Comparison of ENCODE assay signal across 20 cellular contexts in the genomic region with DNA sequence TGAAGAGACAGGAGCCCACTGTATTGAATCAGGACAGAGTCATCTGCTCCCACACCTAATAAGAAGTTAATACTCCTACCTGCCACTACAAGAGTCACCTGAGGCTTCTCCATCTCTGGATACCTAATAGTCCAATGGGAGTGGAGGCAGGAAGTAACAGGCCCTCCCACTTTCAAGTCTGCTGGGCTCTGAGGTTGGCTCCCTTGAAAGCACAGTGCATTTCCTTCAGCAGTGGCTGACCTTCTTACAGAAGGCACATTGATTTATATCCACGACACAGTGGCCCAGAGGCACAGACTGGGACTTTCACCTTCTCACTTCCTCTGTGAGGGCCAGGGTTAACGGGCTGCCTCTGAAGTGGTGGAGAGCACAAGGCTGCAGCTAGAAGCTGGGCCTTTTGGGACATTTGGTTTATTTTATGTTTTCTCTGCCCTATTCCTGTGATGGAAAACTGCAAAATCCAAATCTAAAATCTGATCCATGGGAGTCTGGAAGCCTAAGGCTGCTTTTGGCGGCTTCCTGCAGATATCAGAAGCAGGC.
A peak's percentile ranks its signal among the peaks of the same experiment; 100 is the strongest.
DNase-seq lines count a peak whose midpoint lies in the region; ATAC-seq lines count a peak whose summit lies in the region.
"Had no signal": no experiment of that assay in that cellular context is flagged by ENCODE, and none has a peak within 500 bp of the region (broad histone marks: within the 10 kb centered on the region; RNA-seq: fewer than 3 reads in every experiment).

No MANE protein-coding gene starts in this region.

- DNase-seq in foreskin melanocyte (peak; percentile 38), ecto neural progenitor cell (ENCODE audit: low spot score) (no peak), GM03348 (ENCODE audit: low spot score) (no peak), epidermal melanocyte (ENCODE audit: insufficient read length, low spot score) (no peak)
- no peak for DNase-seq in activated CD4-positive, alpha-beta T cell treated with anti-CD3 and anti-CD28 coated beads for 4 hours
- DNase-seq: ACHN; C1 segment of cervical spinal cord; CD8-positive, alpha-beta memory T cell; DMS79; GM23248; HCEC 1CT; KG1; MV-4-11; NCI-H1694 treated with DMSO at 0.1 percent for 48 hours; NCI-H748 treated with DMSO at 0.1 percent for 48 hours; OCI-M1; SIG-M5; T-helper 1 cell had no signal

- ATAC-seq in GM18909 (IDR thresholded peaks at IDR 0.05; ENCODE audit: poor library complexity, unreplicated experiment) (peak; percentile 58), HG02759 (IDR thresholded peaks at IDR 0.05; ENCODE audit: unreplicated experiment) (peak; percentile 63)
